ENCODE assay signal across 18 cellular contexts in genomic region chr14:97851438-97851995, GRCh38.
A peak's percentile ranks its signal among the peaks of the same experiment; 100 is the strongest.
DNase-seq lines count a peak whose midpoint lies in the region; ATAC-seq and TF ChIP-seq lines count a peak whose summit lies in the region.
"Had no signal": no experiment of that assay in that cellular context is flagged by ENCODE, and none has a peak within 500 bp of the region (broad histone marks: within the 10 kb centered on the region; RNA-seq: fewer than 3 reads in every experiment).

No MANE protein-coding gene starts in this region.

- DNase-seq in GOT3 (lab: John Stamatoyannopoulos, UW) (peak; percentile 0), NCI-H187 (lab: John Stamatoyannopoulos, UW) (peak; percentile 64 to 85), NCI-H510A (lab: John Stamatoyannopoulos, UW) (peak; percentile 23), head of caudate nucleus (peak in 41 of 42 donors; percentile 9 to 83 (median 55)), GM13976 (ENCODE audit: low spot score) (no peak), NCI-H2196 treated with DMSO at 0.1 percent for 48 hours (lab: John Stamatoyannopoulos, UW; ENCODE audit: unreplicated experiment) (no peak), Right ventricle myocardium inferior (ENCODE audit: missing footprints) (no peak)
- DNase-seq: activated CD4-positive, alpha-beta memory T cell treated with anti-CD3 and anti-CD28 coated beads, Interleukin-2, amount 10 ng/mL, durations not matched to agents 7 days and 5 days; activated CD4-positive, CD25-positive, alpha-beta regulatory T cell treated with anti-CD3 and anti-CD28 coated beads, Interleukin-2, amount 50 U/mL, for 72 hours; activated effector memory CD4-positive, alpha-beta T cell treated with Interleukin-2 at 50 U/mL for 16 hours; activated naive CD8-positive, alpha-beta T cell treated with anti-CD3 and anti-CD28 coated beads for 36 hours; activated T-cell treated with anti-CD3 and anti-CD28 coated beads for 4 hours; Calu3; lower lobe of right lung; NCI-H2081; nephron progenitor cell; SHP77 treated with DMSO at 0.1 percent for 48 hours; stimulated activated CD4-positive, alpha-beta T cell treated with anti-CD3 and anti-CD28 coated beads, Interleukin-15, amount 100 ng/mL, for 24 hours had no signal

- TF ChIP-seq CTCF in GM13976 (IDR thresholded peaks at IDR 0.05; ENCODE audit: borderline replicate concordance, control extremely low read depth, extremely low read depth, insufficient read depth, missing control alignments) = no peak

- intact Hi-C loops in head of caudate nucleus (cut with DNase I) = no loop called here
- intact Hi-C loops in Right ventricle myocardium inferior (cut with DNase I) = no loop called here

- no peak for ATAC-seq in Right ventricle myocardium inferior
- ATAC-seq: lower lobe of right lung had no signal

- in situ Hi-C loops in GM13976 (cut with MboI; ENCODE audit: low sequenced_read_pairs, unreplicated experiment) = no loop called here

Comparison
In these comparisons a context has a peak if more than half of its experiments do, and no peak if none do; other contexts are left out.
1. DNase-seq: peak in GOT3 (single experiment), NCI-H187 (2 of 2), NCI-H510A (single experiment) and head of caudate nucleus (41 of 42); none in GM13976 (single experiment), NCI-H2196 treated with DMSO at 0.1 percent for 48 hours (single experiment) and Right ventricle myocardium inferior (single experiment).